ENCODE assay signal across 23 cellular contexts in the genomic region with DNA sequence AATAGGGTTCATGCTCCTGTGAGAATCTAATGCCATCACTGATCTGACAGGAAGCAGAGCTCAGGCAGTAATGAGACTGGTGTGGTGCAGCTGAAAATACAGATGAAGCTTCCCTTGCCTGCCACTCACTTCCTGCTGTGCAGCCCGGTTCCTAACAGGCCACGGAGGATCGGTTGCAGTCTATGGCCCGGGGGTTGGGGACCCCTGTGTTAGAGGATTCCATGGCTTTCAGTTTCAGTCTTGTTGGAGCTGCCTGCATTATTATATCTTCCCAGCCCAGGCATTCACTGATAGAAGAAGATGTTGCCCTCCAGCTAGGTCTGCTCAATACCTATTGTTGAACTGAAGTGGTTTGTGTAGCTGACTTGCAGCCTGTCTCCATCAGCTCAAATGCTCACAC.
"Had no signal": no experiment of that assay in that cellular context is flagged by ENCODE, and none has a peak within 500 bp of the region (broad histone marks: within the 10 kb centered on the region; RNA-seq: fewer than 3 reads in every experiment).

No MANE protein-coding gene starts in this region.

- ATAC-seq: natural killer cell; right cardiac atrium; sciatic nerve; stimulated activated naive B cell treated with anti-CD40 and anti-IgM and Interleukin-4, amounts not matched to agents 10 μg/mL and 1 μg/mL and 100 μg/mL, for 72 hours; stimulated activated naive CD8-positive, alpha-beta T cell treated with anti-CD3 and anti-CD28 coated beads, Interleukin-15, Interleukin-2, amounts not matched to agents 100 U/mL and 50 U/mL, for 24 hours; upper lobe of right lung had no signal

- H3K9ac ChIP-seq: neural progenitor cell had no signal

- H3K27me3 ChIP-seq: neural progenitor cell, ovary, stomach, tibial artery, upper lobe of right lung had no signal

- H3K9me3 ChIP-seq: ovary, thoracic aorta, tibial artery, upper lobe of right lung had no signal

- H3K36me3 ChIP-seq: left ventricle myocardium inferior, neural progenitor cell, ovary, stomach, thoracic aorta, tibial artery, upper lobe of right lung had no signal

- H3K4me1 ChIP-seq: left ventricle myocardium inferior, neural progenitor cell, stomach, tibial artery, upper lobe of right lung had no signal

- H3K4me3 ChIP-seq: left ventricle myocardium inferior, lung, neural progenitor cell, ovary, skin epidermis, stomach, thoracic aorta, tibial artery, upper lobe of right lung had no signal

- H3K4me2 ChIP-seq: neural progenitor cell had no signal

- DNase-seq: islet precursor cell; left ventricle myocardium inferior; mesendoderm; naive B cell; natural killer cell; nephron progenitor cell; ovary; right cardiac atrium; stimulated activated CD4-positive, alpha-beta T cell treated with anti-CD3 and anti-CD28 coated beads, Interleukin-12 subunit alpha, Interleukin-12 subunit beta, amount 100 ng/mL, for 4 hours; stimulated activated CD4-positive, alpha-beta T cell treated with anti-CD3 and anti-CD28 coated beads, Interleukin-15, amount 100 ng/mL, for 24 hours; stimulated activated CD4-positive, alpha-beta T cell treated with anti-CD3 and anti-CD28 coated beads, Interleukin-2, amount 100 ng/mL, for 24 hours; stimulated activated CD4-positive, alpha-beta T cell treated with anti-CD3 and anti-CD28 coated beads, Interleukin-4, amount 100 ng/mL, for 1 hour; stimulated activated naive B cell treated with anti-CD40 and anti-IgM and Interleukin-4, amounts not matched to agents 10 μg/mL and 1 μg/mL and 100 μg/mL, for 72 hours; stimulated activated naive CD8-positive, alpha-beta T cell treated with anti-CD3 and anti-CD28 coated beads, Interleukin-15, Interleukin-2, amounts not matched to agents 100 U/mL and 50 U/mL, for 24 hours; stomach; tibial artery; trophoblast cell; upper lobe of right lung had no signal

- H3K27ac ChIP-seq: left ventricle myocardium inferior, neural progenitor cell, ovary, skin epidermis, stomach, thoracic aorta, tibial artery, upper lobe of right lung had no signal
